22 cellular contexts compared by ENCODE assay signal in genomic region chr14:100979079-100979478, GRCh38.
"Had no signal": no experiment of that assay in that cellular context is flagged by ENCODE, and none has a peak within 500 bp of the region (broad histone marks: within the 10 kb centered on the region; RNA-seq: fewer than 3 reads in every experiment).

No MANE protein-coding gene starts in this region.

- H3K4me3 ChIP-seq: coronary artery, esophagus muscularis mucosa, heart right ventricle, lung, prostate gland, right atrium auricular region, stomach, thyroid gland had no signal

- H3K9ac ChIP-seq: parathyroid adenoma had no signal

- H3K4me1 ChIP-seq: esophagus muscularis mucosa, heart right ventricle, parathyroid adenoma, prostate gland, right atrium auricular region, stomach, thyroid gland had no signal

- H3K79me2 ChIP-seq: parathyroid adenoma had no signal

- H3K4me1 Mint-ChIP-seq: memory B cell; neural crest cell; stimulated activated effector memory CD8-positive, alpha-beta T cell treated with anti-CD3 and anti-CD28 coated beads, Interleukin-12 subunit alpha, Interleukin-12 subunit beta, amount 100 ng/mL, for 72 hours had no signal

- H3K27me3 Mint-ChIP-seq: memory B cell had no signal

- H3K27me3 ChIP-seq: esophagus muscularis mucosa, heart right ventricle, right atrium auricular region, thyroid gland had no signal

- H3K9me3 Mint-ChIP-seq: natural killer cell treated with Interleukin-12 subunit alpha and Interleukin-12 subunit beta and Interleukin-15 and Interleukin-18, amount 100 ng/mL, for 72 hours; neural crest cell; stimulated activated effector memory CD8-positive, alpha-beta T cell treated with anti-CD3 and anti-CD28 coated beads, Interleukin-12 subunit alpha, Interleukin-12 subunit beta, amount 100 ng/mL, for 72 hours had no signal

- ATAC-seq: heart right ventricle; natural killer cell treated with Interleukin-12 subunit alpha and Interleukin-12 subunit beta and Interleukin-15 and Interleukin-18, amount 100 ng/mL, for 72 hours; sciatic nerve; stimulated activated effector memory CD8-positive, alpha-beta T cell treated with anti-CD3 and anti-CD28 coated beads, Interleukin-12 subunit alpha, Interleukin-12 subunit beta, amount 100 ng/mL, for 72 hours had no signal

- H3K27ac Mint-ChIP-seq: memory B cell; natural killer cell treated with Interleukin-12 subunit alpha and Interleukin-12 subunit beta and Interleukin-15 and Interleukin-18, amount 100 ng/mL, for 72 hours; stimulated activated effector memory CD8-positive, alpha-beta T cell treated with anti-CD3 and anti-CD28 coated beads, Interleukin-12 subunit alpha, Interleukin-12 subunit beta, amount 100 ng/mL, for 72 hours had no signal

- H3K9me3 ChIP-seq: esophagus muscularis mucosa, heart right ventricle, neutrophil, prostate gland, right atrium auricular region, stomach, thyroid gland had no signal

- H3K27ac ChIP-seq: coronary artery, esophagus muscularis mucosa, heart right ventricle, neutrophil, parathyroid adenoma, prostate gland, right atrium auricular region, stomach, thyroid gland had no signal

- H3K36me3 ChIP-seq: esophagus muscularis mucosa, heart right ventricle, neutrophil, prostate gland, right atrium auricular region, stomach, thyroid gland had no signal

- H3K4me3 Mint-ChIP-seq: memory B cell; natural killer cell treated with Interleukin-12 subunit alpha and Interleukin-12 subunit beta and Interleukin-15 and Interleukin-18, amount 100 ng/mL, for 72 hours; neural crest cell; stimulated activated effector memory CD8-positive, alpha-beta T cell treated with anti-CD3 and anti-CD28 coated beads, Interleukin-12 subunit alpha, Interleukin-12 subunit beta, amount 100 ng/mL, for 72 hours had no signal

- DNase-seq: effector memory CD4-positive, alpha-beta T cell; foreskin melanocyte; glutamatergic neuron; heart right ventricle; hippocampal formation; stimulated activated CD4-positive, alpha-beta T cell treated with anti-CD3 and anti-CD28 coated beads, Interleukin-2, amount 100 ng/mL, for 24 hours; stimulated activated CD4-positive, alpha-beta T cell treated with anti-CD3 and anti-CD28 coated beads, Interleukin-4, amount 100 ng/mL, for 24 hours; stimulated activated naive CD4-positive, alpha-beta T cell treated with Interleukin-2 at 50 U/mL for 16 hours; stomach; thyroid gland had no signal

- H2AFZ ChIP-seq: parathyroid adenoma had no signal

- H3K36me3 Mint-ChIP-seq: memory B cell; natural killer cell treated with Interleukin-12 subunit alpha and Interleukin-12 subunit beta and Interleukin-15 and Interleukin-18, amount 100 ng/mL, for 72 hours; stimulated activated effector memory CD8-positive, alpha-beta T cell treated with anti-CD3 and anti-CD28 coated beads, Interleukin-12 subunit alpha, Interleukin-12 subunit beta, amount 100 ng/mL, for 72 hours had no signal
